19 cellular contexts compared by ENCODE assay signal in the genomic region with DNA sequence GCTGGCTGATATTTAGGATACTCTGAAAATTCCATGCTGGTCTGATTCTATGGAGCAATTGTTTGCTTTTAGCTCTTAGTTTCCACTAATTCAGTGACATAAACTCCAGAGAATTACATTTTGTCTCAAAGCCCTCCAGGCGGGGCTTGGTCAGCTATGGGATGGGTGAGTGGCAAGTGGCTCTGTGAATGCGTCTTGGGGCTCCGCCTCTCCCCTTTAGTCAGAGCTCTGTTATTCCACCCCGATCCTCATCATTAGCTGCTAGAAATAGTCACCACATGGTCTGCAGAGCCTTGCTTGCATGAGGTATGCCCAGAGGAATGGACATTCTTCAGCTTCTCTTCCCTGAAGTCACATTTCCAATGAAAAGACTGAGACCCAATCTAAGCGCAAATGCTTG.
DNase-seq lines count a peak whose midpoint lies in the region; ATAC-seq and TF ChIP-seq lines count a peak whose summit lies in the region.
"Had no signal": no experiment of that assay in that cellular context is flagged by ENCODE, and none has a peak within 500 bp of the region (broad histone marks: within the 10 kb centered on the region; RNA-seq: fewer than 3 reads in every experiment).

No MANE protein-coding gene starts in this region.

- no peak overlapping the region for H3K9ac ChIP-seq in IMR-90 (ENCODE audit: low read depth, low read length)
- H3K9ac ChIP-seq in mesendoderm (ENCODE audit: low read length), result no peak overlapping the region

- H4K5ac ChIP-seq in IMR-90 (ENCODE audit: low read depth, low read length) (no peak overlapping the region), mesendoderm (ENCODE audit: low read length) (no peak overlapping the region)

- no peaks in the 10 kb centered on the region for H3K36me3 ChIP-seq in IMR-90 (ENCODE audit: control insufficient read depth, insufficient read depth, low read length)
- no peaks in the 10 kb centered on the region for H3K36me3 ChIP-seq in mesendoderm (ENCODE audit: control insufficient read depth, insufficient read depth, low read length)
- H3K36me3 ChIP-seq in osteoblast (ENCODE audit: insufficient read depth, low read length), result no peaks in the 10 kb centered on the region
- H3K36me3 ChIP-seq: neutrophil had no signal

- no TSS peak for BruUV-seq in IMR-90 (replicated peaks; lab: Mats Ljungman, UMichigan)

- H3K4me3 Mint-ChIP-seq in chondrocyte (ENCODE audit: unreplicated experiment), result no peak overlapping the region
- H3K4me3 Mint-ChIP-seq: B cell; stimulated activated naive B cell treated with anti-CD40 and anti-IgM and Interleukin-4, amounts not matched to agents 10 μg/mL and 1 μg/mL and 100 μg/mL, for 72 hours had no signal

- peak; percentile 41 for DNase-seq in AG09309 (ENCODE audit: low read depth)
- DNase-seq in IMR-90, result peak; percentile 93
- peak; percentile 35 for DNase-seq in epidermal melanocyte (ENCODE audit: insufficient read length, low spot score)
- DNase-seq in mesendoderm, result peak; percentile 81
- no peak for DNase-seq in osteoblast (ENCODE audit: insufficient read length, low spot score, missing footprints)
- no peak for DNase-seq in chondrocyte (ENCODE audit: low spot score)
- no peak for DNase-seq in HuH-7.5 (ENCODE audit: low spot score)
- DNase-seq in activated T-cell treated with anti-CD3 and anti-CD28 coated beads for 4 hours, result no peak
- DNase-seq: activated CD4-positive, alpha-beta T cell treated with anti-CD3 and anti-CD28 coated beads for 48 hours; activated T-cell treated with anti-CD3 and anti-CD28 coated beads, Interleukin-2, amount 50 U/mL, for 1 hour; DMS 273 treated with DMSO at 0.1 percent for 48 hours; Kasumi-1; NCI-H2029 treated with DMSO at 0.1 percent for 48 hours; RPMI8226; stimulated activated naive B cell treated with anti-CD40 and anti-IgM and Interleukin-4, amounts not matched to agents 10 μg/mL and 1 μg/mL and 100 μg/mL, for 72 hours had no signal

- no peak overlapping the region for H2AK5ac ChIP-seq in IMR-90 (ENCODE audit: low read depth, low read length)
- H2AK5ac ChIP-seq in mesendoderm (ENCODE audit: low read length), result no peak overlapping the region

- H3K4me1 Mint-ChIP-seq in chondrocyte (ENCODE audit: low read depth), result peaks cover 53% of the 10 kb centered on the region
- H3K4me1 Mint-ChIP-seq: B cell had no signal

- H3K36me3 Mint-ChIP-seq in chondrocyte (ENCODE audit: low read depth), result no peaks in the 10 kb centered on the region
- H3K36me3 Mint-ChIP-seq: activated naive CD4-positive, alpha-beta T cell treated with anti-CD3 and anti-CD28 coated beads, Interleukin-2, amount 50 U/mL, for 72 hours; stimulated activated naive B cell treated with anti-CD40 and anti-IgM and Interleukin-4, amounts not matched to agents 10 μg/mL and 1 μg/mL and 100 μg/mL, for 72 hours had no signal

- H3K27ac ChIP-seq in IMR-90 (ENCODE audit: insufficient read depth, low read length) (no peak overlapping the region), mesendoderm (ENCODE audit: low read depth, low read length) (no peak overlapping the region), osteoblast (ENCODE audit: low read depth, low read length) (no peak overlapping the region)
- H3K27ac ChIP-seq: neutrophil, skin epidermis had no signal

- H3K4ac ChIP-seq in IMR-90 (ENCODE audit: low read depth, low read length) (no peak overlapping the region), mesendoderm (ENCODE audit: low read depth, low read length) (no peak overlapping the region)

- WGBS in IMR-90 (ENCODE audit: extremely low coverage in 2 of 2, insufficient read length in 1 of 2), 2 experiments, result 30% methylated on average over 2 of the region's 5 CpGs; no CpG with 5 or more reads in 1 of the 2 experiments
- no CpG with 5 or more reads among the region's 5 CpGs for WGBS in mesendoderm (ENCODE audit: extremely low coverage, insufficient coverage, low lambda C conversion rate)

- no peaks in the 10 kb centered on the region for H3K79me1 ChIP-seq in IMR-90 (ENCODE audit: low read depth in 1 of 2, low read length in 2 of 2)
- H3K79me1 ChIP-seq in mesendoderm (ENCODE audit: low read length), result no peaks in the 10 kb centered on the region

- H3K18ac ChIP-seq in IMR-90 (ENCODE audit: low read depth, low read length), result no peak overlapping the region
- H3K18ac ChIP-seq in mesendoderm (ENCODE audit: low read length), result no peak overlapping the region

- no peak overlapping the region for H2BK120ac ChIP-seq in IMR-90 (ENCODE audit: low read depth, low read length)
- H2BK120ac ChIP-seq in mesendoderm (ENCODE audit: low read depth, low read length), result no peak overlapping the region

- no peak overlapping the region for H2AK9ac ChIP-seq in IMR-90 (replicated peaks; ENCODE audit: low read depth, low read length, poor library complexity)

- no peak overlapping the region for H3K27ac Mint-ChIP-seq in chondrocyte (ENCODE audit: unreplicated experiment)
- H3K27ac Mint-ChIP-seq: activated naive CD4-positive, alpha-beta T cell treated with anti-CD3 and anti-CD28 coated beads, Interleukin-2, amount 50 U/mL, for 72 hours; B cell; stimulated activated naive B cell treated with anti-CD40 and anti-IgM and Interleukin-4, amounts not matched to agents 10 μg/mL and 1 μg/mL and 100 μg/mL, for 72 hours had no signal

- no peaks in the 10 kb centered on the region for H3K79me2 ChIP-seq in mesendoderm (ENCODE audit: control insufficient read depth, insufficient read depth, low read length)
- H3K79me2 ChIP-seq in osteoblast (ENCODE audit: insufficient read depth, low read length), result no peaks in the 10 kb centered on the region

- in situ Hi-C loops in IMR-90 (cut with MboI; ENCODE audit: low sequenced_read_pairs), result loop anchor here (10.0 to 25.0 kb wide), 2 partner anchors 368 to 520 kb away; no protein-coding TSS in a partner anchor

- peak; percentile 93 for ATAC-seq in IMR-90 (ENCODE audit: low read depth)
- ATAC-seq: activated naive CD4-positive, alpha-beta T cell treated with anti-CD3 and anti-CD28 coated beads, Interleukin-2, amount 50 U/mL, for 72 hours; stimulated activated naive B cell treated with anti-CD40 and anti-IgM and Interleukin-4, amounts not matched to agents 10 μg/mL and 1 μg/mL and 100 μg/mL, for 72 hours had no signal

- no peak for TF ChIP-seq RAD21 in IMR-90 (IDR thresholded peaks at IDR 0.05; ENCODE audit: low read length)

- POLR2A ChIA-PET in IMR-90 (lab: Charles Lee; ENCODE audit: unreplicated experiment), result no interaction called here

- H3K23ac ChIP-seq in IMR-90 (ENCODE audit: low read depth, low read length) (no peak overlapping the region), mesendoderm (ENCODE audit: low read length) (no peak overlapping the region)

- peak overlapping the region; percentile 9 for H2AFZ ChIP-seq in IMR-90 (replicated peaks; ENCODE audit: low read length, poor library complexity)
- no peak overlapping the region for H2AFZ ChIP-seq in osteoblast (ENCODE audit: low read length)

- no peak overlapping the region for H4K8ac ChIP-seq in IMR-90 (ENCODE audit: low read depth in 2 of 2, low read length in 2 of 2)
- H4K8ac ChIP-seq in mesendoderm (ENCODE audit: low read depth, low read length), result no peak overlapping the region

- no peaks in the 10 kb centered on the region for H3K9me1 ChIP-seq in IMR-90 (ENCODE audit: insufficient read depth, low read length)

- H3K4me1 ChIP-seq in IMR-90 (ENCODE audit: control insufficient read depth, insufficient read depth, low read length), result peaks cover 5% of the 10 kb centered on the region; the same call in 1 of the 2 replicates
- no peaks in the 10 kb centered on the region for H3K4me1 ChIP-seq in mesendoderm (ENCODE audit: control insufficient read depth, low read depth, low read length)
- no peaks in the 10 kb centered on the region for H3K4me1 ChIP-seq in osteoblast (ENCODE audit: insufficient read depth, low read length)

- H3K27me3 ChIP-seq in IMR-90 (ENCODE audit: control insufficient read depth, insufficient read depth, low read length) (no peaks in the 10 kb centered on the region), mesendoderm (ENCODE audit: insufficient read depth, low read length, poor library complexity) (no peaks in the 10 kb centered on the region), osteoblast (ENCODE audit: insufficient read depth, low read length) (no peaks in the 10 kb centered on the region)

- H2BK5ac ChIP-seq in IMR-90 (ENCODE audit: low read depth, low read length, poor library complexity, severe bottlenecking), result peak overlapping the region; percentile 68
- no peak overlapping the region for H2BK5ac ChIP-seq in mesendoderm (ENCODE audit: low read length)

- dilution Hi-C loops in IMR-90 (cut with HindIII; ENCODE audit: low sequenced_read_pairs, unreplicated experiment), result no loop called here

- no peak for TF ChIP-seq CTCF in AG09309 (IDR thresholded peaks at IDR 0.05; ENCODE audit: control insufficient read depth, insufficient read depth, low read depth, low read length, missing control alignments)
- no peak for TF ChIP-seq CTCF in IMR-90 (conservative IDR thresholded peaks at IDR 0.05; ENCODE audit: low read depth, low read length)
- no peak for TF ChIP-seq CTCF in osteoblast (IDR thresholded peaks at IDR 0.05; ENCODE audit: extremely low read depth, low read depth, low read length)
- TF ChIP-seq CTCF in chondrocyte (IDR thresholded peaks at IDR 0.05), result no peak

- no peaks in the 10 kb centered on the region for H3K9me3 ChIP-seq in IMR-90 (ENCODE audit: control insufficient read depth, insufficient read depth, low read length)
- no peaks in the 10 kb centered on the region for H3K9me3 ChIP-seq in osteoblast (ENCODE audit: low read depth, low read length)
- H3K9me3 ChIP-seq: neutrophil had no signal

- H2BK15ac ChIP-seq in IMR-90 (ENCODE audit: low read depth, low read length) (no peak overlapping the region), mesendoderm (replicated peaks; ENCODE audit: low read depth) (no peak overlapping the region)

- H4K91ac ChIP-seq in IMR-90 (ENCODE audit: insufficient read depth, low read depth, low read length), result no peak overlapping the region

- H3K9me3 Mint-ChIP-seq in chondrocyte (ENCODE audit: low read depth), result no peaks in the 10 kb centered on the region
- H3K9me3 Mint-ChIP-seq: activated naive CD4-positive, alpha-beta T cell treated with anti-CD3 and anti-CD28 coated beads, Interleukin-2, amount 50 U/mL, for 72 hours; stimulated activated naive B cell treated with anti-CD40 and anti-IgM and Interleukin-4, amounts not matched to agents 10 μg/mL and 1 μg/mL and 100 μg/mL, for 72 hours had no signal

- H4K20me1 ChIP-seq in IMR-90 (ENCODE audit: insufficient read depth, low read length), result no peaks in the 10 kb centered on the region
- no peaks in the 10 kb centered on the region for H4K20me1 ChIP-seq in osteoblast (ENCODE audit: insufficient read depth, low read length)

- H3K4me3 ChIP-seq in AG09309 (ENCODE audit: control insufficient read depth, low read depth, low read length) (no peak overlapping the region), IMR-90 (ENCODE audit: insufficient read depth, low read depth, low read length) (no peak overlapping the region), mesendoderm (ENCODE audit: low read length) (no peak overlapping the region), osteoblast (ENCODE audit: insufficient read depth, low read length) (no peak overlapping the region)
- H3K4me3 ChIP-seq: skin epidermis had no signal

- H3K56ac ChIP-seq in IMR-90 (ENCODE audit: extremely low read depth, insufficient read depth, low read length) (no peak overlapping the region), mesendoderm (ENCODE audit: low read length) (no peak overlapping the region)

- H3K4me2 ChIP-seq in IMR-90 (ENCODE audit: low read depth, low read length), result peak overlapping the region; percentile 6; the same call in 1 of the 2 replicates
- no peak overlapping the region for H3K4me2 ChIP-seq in mesendoderm (ENCODE audit: low read length)
- no peak overlapping the region for H3K4me2 ChIP-seq in osteoblast (ENCODE audit: insufficient read depth, low read length)

- H2BK20ac ChIP-seq in IMR-90 (ENCODE audit: low read depth, low read length), result no peak overlapping the region; the same call in 1 of the 2 replicates

- no peak for TF ChIP-seq POLR2A in IMR-90 (IDR thresholded peaks at IDR 0.05; ENCODE audit: low read depth, low read length)

- H3K27me3 Mint-ChIP-seq in chondrocyte (ENCODE audit: low read depth), result no peaks in the 10 kb centered on the region

- intact Hi-C loops in IMR-90 (cut with micrococcal nuclease), result loop anchor here (2.0 to 10.0 kb wide), 5 partner anchors 208 to 1100 kb away; no protein-coding TSS in a partner anchor

- CTCF ChIA-PET in IMR-90 (lab: Yijun Ruan, JAX), result interaction anchor here (0.7 kb wide), 1 partner anchor 367 kb away, joined by 3 read pairs; no protein-coding TSS in a partner anchor

- H3K14ac ChIP-seq in IMR-90 (replicated peaks; ENCODE audit: low read depth, low read length), result no peak overlapping the region

Comparison
In these comparisons a context has a peak if more than half of its experiments do, and no peak if none do; other contexts are left out.
1. DNase-seq: peak in AG09309 (single experiment), IMR-90 (single experiment), epidermal melanocyte (single experiment) and mesendoderm (single experiment); none in osteoblast (single experiment), chondrocyte (single experiment), HuH-7.5 (single experiment) and activated T-cell treated with anti-CD3 and anti-CD28 coated beads for 4 hours (single experiment).